ENCODE assay signal across 8 cellular contexts in genomic region chr17:21239680-21240374, GRCh38. TPM values are rescaled to one million over a fixed set of nuclear protein-coding genes. Genes with fewer than 3 reads are reported as not detected.
A peak's percentile ranks its signal among the peaks of the same experiment; 100 is the strongest.
DNase-seq lines count a peak whose midpoint lies in the region; ATAC-seq, FAIRE-seq and TF ChIP-seq lines count a peak whose summit lies in the region.

No MANE protein-coding gene starts in this region.

- peak; percentile 66 for ATAC-seq in HepG2
- ATAC-seq in HG02884 (IDR thresholded peaks at IDR 0.05; ENCODE audit: unreplicated experiment): no peak
- ATAC-seq in GM19455 (IDR thresholded peaks at IDR 0.05; ENCODE audit: unreplicated experiment): no peak

- H3K4me2 ChIP-seq in Karpas-422 (ENCODE audit: low read depth, low read length, poor library complexity, severe bottlenecking) (no peak overlapping the region), HepG2 (ENCODE audit: low read depth, low read length) (no peak overlapping the region)

- intact Hi-C loops in HepG2 (cut with micrococcal nuclease; ENCODE audit: unreplicated experiment): loop anchor here (5.0 kb wide), 1 partner anchor 113 kb away; the partner anchor contains the start of gene DHRS7B

- TF ChIP-seq CTCF in astrocyte of the spinal cord (IDR thresholded peaks at IDR 0.05; ENCODE audit: low read depth, low read length) (peak; percentile 60), HepG2 (CRISPR knock-in tag; IDR thresholded peaks at IDR 0.05) (peak; percentile 44)

- peak; percentile 36 for FAIRE-seq in HepG2 (lab: Jason Lieb, UNC)

- no peaks in the 10 kb centered on the region for H3K36me3 Mint-ChIP-seq in immature natural killer cell

- H3K27me3 ChIP-seq in Karpas-422 (ENCODE audit: low read length): no peaks in the 10 kb centered on the region
- no peaks in the 10 kb centered on the region; a peak in 1 of 5 replicates for H3K27me3 ChIP-seq in HepG2 (ENCODE audit: control insufficient read depth in 1 of 2, insufficient read depth in 2 of 2, low read length in 2 of 2)

- no peak overlapping the region for H3K27ac Mint-ChIP-seq in immature natural killer cell

- TF ChIP-seq EP300 in HepG2 (IDR thresholded peaks at IDR 0.05; ENCODE audit: low read depth in 2 of 2, low read length in 2 of 2) (no peak), HepG2 (CRISPR knock-in tag; IDR thresholded peaks at IDR 0.05; ENCODE audit: borderline replicate concordance) (no peak)

- BruUV-seq in HepG2 (replicated peaks; lab: Mats Ljungman, UMichigan): no TSS peak

- no peak overlapping the region for H3K4me3 Mint-ChIP-seq in immature natural killer cell

- DNase-seq in ELR (ENCODE audit: low read depth) (peak; percentile 59), Karpas-422 (peak; percentile 76), astrocyte of the spinal cord (ENCODE audit: low read depth, low spot score) (peak; percentile 26), HepG2 (ENCODE audit: low spot score) (peak; percentile 32), middle frontal gyrus (ENCODE audit: extremely low spot score, low spot score) (no peak), immature natural killer cell (no peak)

- H3K9ac ChIP-seq in Karpas-422 (ENCODE audit: low read length): no peak overlapping the region
- no peak overlapping the region for H3K9ac ChIP-seq in HepG2 (ENCODE audit: insufficient read depth, low read depth, low read length)

- H2AFZ ChIP-seq in Karpas-422 (ENCODE audit: low read length) (no peak overlapping the region), HepG2 (ENCODE audit: low read length) (no peak overlapping the region)

- in situ Hi-C loops in astrocyte of the spinal cord (cut with HindIII; ENCODE audit: low sequenced_read_pairs) (no loop called here), HepG2 (cut with HindIII; ENCODE audit: extremely low pct_ligation_motif_present, low pct_unique_long_range_greater_than_20kb) (no loop called here)

- H3K9me3 ChIP-seq in Karpas-422 (ENCODE audit: low read length) (no peaks in the 10 kb centered on the region), HepG2 (ENCODE audit: low read length) (no peaks in the 10 kb centered on the region)

- CTCF ChIA-PET in HepG2 (lab: Yijun Ruan, JAX; ENCODE audit: low intra/inter-chr PET ratio, low total read pairs): no interaction called here

- no peak overlapping the region for H3K27ac ChIP-seq in Karpas-422 (ENCODE audit: low read length)
- no peak overlapping the region for H3K27ac ChIP-seq in HepG2 (ENCODE audit: extremely low read length, insufficient read depth, low read length)

- peaks cover 0 to 5% (median 0%) of the 10 kb centered on the region in 3 donors for H3K27me3 Mint-ChIP-seq in immature natural killer cell (ENCODE audit: low read depth in 3 of 3)

- H3K4me1 ChIP-seq in Karpas-422 (ENCODE audit: low read length): no peaks in the 10 kb centered on the region
- peaks cover 10% of the 10 kb centered on the region for H3K4me1 ChIP-seq in HepG2 (ENCODE audit: insufficient read depth, low read length)

- H3K9me2 ChIP-seq in Karpas-422 (replicated peaks; ENCODE audit: insufficient read depth, low read length): no peaks in the 10 kb centered on the region

- H3K36me3 ChIP-seq in Karpas-422 (ENCODE audit: insufficient read depth, low read length) (no peaks in the 10 kb centered on the region), HepG2 (replicated peaks in 1 of 2; ENCODE audit: control insufficient read depth in 1 of 2, insufficient read depth in 2 of 2, low read length in 2 of 2) (no peaks in the 10 kb centered on the region)

- no peak for TF ChIP-seq POLR2A in HepG2 (IDR thresholded peaks at IDR 0.05; ENCODE audit: insufficient read depth in 1 of 2, low read depth in 2 of 2, low read length in 2 of 2)

- H4K20me1 ChIP-seq in Karpas-422 (ENCODE audit: insufficient read depth, low read depth, low read length) (no peaks in the 10 kb centered on the region; the same call in 1 of the 2 replicates), HepG2 (ENCODE audit: insufficient read depth, low read length) (no peaks in the 10 kb centered on the region)

- H3K4me3 ChIP-seq in Karpas-422 (ENCODE audit: low read length) (no peak overlapping the region), astrocyte of the spinal cord (ENCODE audit: low read depth, low read length) (no peak overlapping the region), HepG2 (replicated peaks in 1 of 3; ENCODE audit: insufficient read depth in 1 of 3, low read depth in 2 of 3, low read length in 3 of 3) (no peak overlapping the region)

- H3K9me3 Mint-ChIP-seq in immature natural killer cell: no peaks in the 10 kb centered on the region

- WGBS in HepG2 (ENCODE audit: low lambda C conversion rate): 59% methylated on average over 4 of the region's 13 CpGs

- POLR2A ChIA-PET in HepG2 (lab: Yijun Ruan, JAX): interaction anchor here (0.7 kb wide), 1 partner anchor 197 kb away, joined by 3 read pairs; the partner anchor contains the start of gene USP22

- H3K79me2 ChIP-seq in Karpas-422 (ENCODE audit: low read length): no peaks in the 10 kb centered on the region
- H3K79me2 ChIP-seq in HepG2 (ENCODE audit: insufficient read depth, low read length): no peaks in the 10 kb centered on the region

- TF ChIP-seq RAD21 in HepG2 (CRISPR knock-in tag; IDR thresholded peaks at IDR 0.05): no peak

- H3K4me1 Mint-ChIP-seq in immature natural killer cell: peaks cover 0 to 3% of the 10 kb centered on the region in 2 donors

RNA-seq across cellular contexts. Expression of gene NATD1, which starts 13.4 kb away (rescaled TPM):
- total RNA-seq in Karpas-422 (2014; rRNA removed; shearing (Covaris generic); ENCODE audit: low replicate concordance): 0.45 and 1.2 TPM in 2 replicates
- total RNA-seq in HepG2 (2016; rRNA removed; fragmentation: Illumina TruSeq; extraction: Trizol): 0.31 and 0.45 TPM in 2 replicates
- total RNA-seq in HepG2 (2016; cell fraction: cytosol; rRNA removed; fragmentation: Illumina TruSeq; extraction: Trizol; ENCODE audit: low read depth): 0.18 and 0.30 TPM in 2 replicates
- 0.28 and 0.43 TPM in 2 replicates for total RNA-seq in HepG2 (2016; cell fraction: insoluble cytoplasmic fraction; rRNA removed; fragmentation: Illumina TruSeq; extraction: Trizol)
- 0.38 and 0.43 TPM in 2 replicates for total RNA-seq in HepG2 (2016; cell fraction: membrane; rRNA removed; fragmentation: Illumina TruSeq; extraction: Trizol)
- total RNA-seq in HepG2 (2016; cell fraction: nucleus; rRNA removed; fragmentation: Illumina TruSeq; extraction: Trizol): 0.34 and 0.44 TPM in 2 replicates
- 2.3 and 2.9 TPM in 2 replicates for polyA plus RNA-seq in HepG2 (2011; rRNA removed)
- 2.2 and 2.3 TPM in 2 replicates for polyA plus RNA-seq in HepG2 (2011; cell fraction: cytosol; rRNA removed)
- polyA plus RNA-seq in HepG2 (2011; cell fraction: nucleus; rRNA removed): 2.5 and 3.4 TPM in 2 replicates
- polyA plus RNA-seq in HepG2 (2012): 2.2 and 3.4 TPM in 2 replicates
- polyA plus RNA-seq in HepG2 (2016; cell fraction: cytosol; fragmentation: Illumina TruSeq; extraction: Trizol; ENCODE audit: low read depth): 0.19 and 0.27 TPM in 2 replicates
- polyA plus RNA-seq in HepG2 (2016; cell fraction: insoluble cytoplasmic fraction; fragmentation: Illumina TruSeq; extraction: Trizol; ENCODE audit: low read depth): 0.74 and 0.80 TPM in 2 replicates
- polyA plus RNA-seq in HepG2 (2016; cell fraction: membrane; fragmentation: Illumina TruSeq; extraction: Trizol; ENCODE audit: low read depth): 0.39 and 0.44 TPM in 2 replicates
- polyA plus RNA-seq in HepG2 (2016; cell fraction: nucleus; fragmentation: Illumina TruSeq; extraction: Trizol; ENCODE audit: insufficient read depth, low read depth): 1.1 TPM in 2 replicates
- polyA minus RNA-seq in HepG2 (2011; rRNA and poly(A)+ RNA removed; ENCODE audit: low replicate concordance): 2.3 and 4.5 TPM in 2 replicates
- polyA minus RNA-seq in HepG2 (2011; cell fraction: cytosol; rRNA and poly(A)+ RNA removed): 1.8 and 2.8 TPM in 2 replicates
- polyA minus RNA-seq in HepG2 (2011; cell fraction: nucleus; rRNA and poly(A)+ RNA removed): 1.5 and 2.9 TPM in 2 replicates
- polyA plus RNA-seq in immature natural killer cell: 1 to 10 TPM in 2 of 3 donors, under 1 TPM in 1; 0.57 to 3.4 (median 2.5) TPM

RNA-seq across cellular contexts. Expression of gene TMEM11, which starts 25.9 kb away (rescaled TPM):
- 12.5 and 17.2 TPM in 2 replicates for total RNA-seq in Karpas-422 (2014; rRNA removed; shearing (Covaris generic); ENCODE audit: low replicate concordance)
- 18.7 and 21.3 TPM in 2 replicates for total RNA-seq in HepG2 (2016; rRNA removed; fragmentation: Illumina TruSeq; extraction: Trizol)
- 9.9 and 11.5 TPM in 2 replicates for total RNA-seq in HepG2 (2016; cell fraction: cytosol; rRNA removed; fragmentation: Illumina TruSeq; extraction: Trizol; ENCODE audit: low read depth)
- 20.7 and 24.9 TPM in 2 replicates for total RNA-seq in HepG2 (2016; cell fraction: insoluble cytoplasmic fraction; rRNA removed; fragmentation: Illumina TruSeq; extraction: Trizol)
- 17.5 and 20.5 TPM in 2 replicates for total RNA-seq in HepG2 (2016; cell fraction: membrane; rRNA removed; fragmentation: Illumina TruSeq; extraction: Trizol)
- total RNA-seq in HepG2 (2016; cell fraction: nucleus; rRNA removed; fragmentation: Illumina TruSeq; extraction: Trizol): 9.0 and 12.7 TPM in 2 replicates
- polyA plus RNA-seq in HepG2 (2011; rRNA removed): 32.0 and 35.0 TPM in 2 replicates
- 31.7 and 43.1 TPM in 2 replicates for polyA plus RNA-seq in HepG2 (2011; cell fraction: cytosol; rRNA removed)
- polyA plus RNA-seq in HepG2 (2011; cell fraction: nucleus; rRNA removed): 16.5 and 21.3 TPM in 2 replicates
- 13.9 and 16.5 TPM in 2 replicates for polyA plus RNA-seq in HepG2 (2012)
- 13.0 and 15.6 TPM in 2 replicates for polyA plus RNA-seq in HepG2 (2016; cell fraction: cytosol; fragmentation: Illumina TruSeq; extraction: Trizol; ENCODE audit: low read depth)
- polyA plus RNA-seq in HepG2 (2016; cell fraction: insoluble cytoplasmic fraction; fragmentation: Illumina TruSeq; extraction: Trizol; ENCODE audit: low read depth): 37.7 and 39.9 TPM in 2 replicates
- polyA plus RNA-seq in HepG2 (2016; cell fraction: membrane; fragmentation: Illumina TruSeq; extraction: Trizol; ENCODE audit: low read depth): 19.7 and 22.0 TPM in 2 replicates
- polyA plus RNA-seq in HepG2 (2016; cell fraction: nucleus; fragmentation: Illumina TruSeq; extraction: Trizol; ENCODE audit: insufficient read depth, low read depth): 23.0 and 24.2 TPM in 2 replicates
- polyA minus RNA-seq in HepG2 (2011; rRNA and poly(A)+ RNA removed; ENCODE audit: low replicate concordance): 49.2 and 83.5 TPM in 2 replicates
- 17.7 and 20.0 TPM in 2 replicates for polyA minus RNA-seq in HepG2 (2011; cell fraction: cytosol; rRNA and poly(A)+ RNA removed)
- 18.2 and 22.5 TPM in 2 replicates for polyA minus RNA-seq in HepG2 (2011; cell fraction: nucleus; rRNA and poly(A)+ RNA removed)
- polyA plus RNA-seq in immature natural killer cell: 10 to 100 TPM; 36.9 to 56.4 (median 44.2) TPM

RNA-seq across cellular contexts. Expression of gene MAP2K3, which starts 44.7 kb away (rescaled TPM):
- total RNA-seq in Karpas-422 (2014; rRNA removed; shearing (Covaris generic); ENCODE audit: low replicate concordance): 49.4 and 66.7 TPM in 2 replicates
- 20.5 and 39.8 TPM in 2 replicates for total RNA-seq in HepG2 (2016; rRNA removed; fragmentation: Illumina TruSeq; extraction: Trizol)
- total RNA-seq in HepG2 (2016; cell fraction: cytosol; rRNA removed; fragmentation: Illumina TruSeq; extraction: Trizol; ENCODE audit: low read depth): 7.7 and 8.7 TPM in 2 replicates
- 18.3 and 35.2 TPM in 2 replicates for total RNA-seq in HepG2 (2016; cell fraction: insoluble cytoplasmic fraction; rRNA removed; fragmentation: Illumina TruSeq; extraction: Trizol)
- 33.7 and 35.8 TPM in 2 replicates for total RNA-seq in HepG2 (2016; cell fraction: membrane; rRNA removed; fragmentation: Illumina TruSeq; extraction: Trizol)
- total RNA-seq in HepG2 (2016; cell fraction: nucleus; rRNA removed; fragmentation: Illumina TruSeq; extraction: Trizol): 32.1 and 34.9 TPM in 2 replicates
- polyA plus RNA-seq in HepG2 (2011; rRNA removed) (27.4 and 31.9 TPM in 2 replicates), immature natural killer cell (100 to 1,000 TPM in 1 of 3 donors, 10 to 100 TPM in 2; 66.6 to 136 (median 93.9) TPM)
- polyA plus RNA-seq in HepG2 (2011; cell fraction: cytosol; rRNA removed): 31.3 and 32.8 TPM in 2 replicates
- 53.3 and 53.4 TPM in 2 replicates for polyA plus RNA-seq in HepG2 (2011; cell fraction: nucleus; rRNA removed)
- polyA plus RNA-seq in HepG2 (2012): 39.9 and 42.2 TPM in 2 replicates
- polyA plus RNA-seq in HepG2 (2016; cell fraction: cytosol; fragmentation: Illumina TruSeq; extraction: Trizol; ENCODE audit: low read depth): 14.1 and 15.9 TPM in 2 replicates
- 67.2 and 88.4 TPM in 2 replicates for polyA plus RNA-seq in HepG2 (2016; cell fraction: insoluble cytoplasmic fraction; fragmentation: Illumina TruSeq; extraction: Trizol; ENCODE audit: low read depth)
- 51.1 and 52.5 TPM in 2 replicates for polyA plus RNA-seq in HepG2 (2016; cell fraction: membrane; fragmentation: Illumina TruSeq; extraction: Trizol; ENCODE audit: low read depth)
- polyA plus RNA-seq in HepG2 (2016; cell fraction: nucleus; fragmentation: Illumina TruSeq; extraction: Trizol; ENCODE audit: insufficient read depth, low read depth): 86.9 and 97.6 TPM in 2 replicates
- 26.9 and 40.6 TPM in 2 replicates for polyA minus RNA-seq in HepG2 (2011; rRNA and poly(A)+ RNA removed; ENCODE audit: low replicate concordance)
- 19.3 and 21.4 TPM in 2 replicates for polyA minus RNA-seq in HepG2 (2011; cell fraction: cytosol; rRNA and poly(A)+ RNA removed)
- polyA minus RNA-seq in HepG2 (2011; cell fraction: nucleus; rRNA and poly(A)+ RNA removed): 16.0 and 18.3 TPM in 2 replicates

Comparison
In these comparisons a context has a peak if more than half of its experiments do, and no peak if none do; other contexts are left out.
1. DNase-seq: peak in ELR (single experiment), Karpas-422 (single experiment), astrocyte of the spinal cord (single experiment) and HepG2 (single experiment); none in middle frontal gyrus (single experiment) and immature natural killer cell (0 of 3).